ENCODE assay signal across 1 cellular context in the genomic region with DNA sequence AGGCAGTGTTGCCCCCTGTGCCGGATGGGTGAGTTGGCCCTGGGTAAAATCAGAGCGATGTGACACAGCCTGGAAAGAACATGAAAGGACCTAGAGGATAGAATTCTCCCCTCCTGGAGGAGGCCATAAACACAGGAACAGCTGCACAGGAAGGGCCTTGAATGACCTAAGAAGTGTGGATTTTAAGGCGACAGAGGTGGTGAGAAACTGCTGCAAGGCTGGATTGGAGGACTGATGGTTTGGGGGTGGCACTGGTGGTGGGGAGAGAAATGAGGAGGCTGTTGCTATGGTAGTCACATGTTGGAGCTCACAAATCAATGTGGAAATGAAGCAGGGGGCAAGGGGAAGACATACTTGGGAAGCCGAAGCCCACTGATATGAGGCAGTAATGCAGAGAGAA.
TF ChIP-seq lines count a peak whose summit lies in the region.

No MANE protein-coding gene starts in this region.

TF ChIP-seq in endothelial cell of umbilical vein, 7 proteins besides CTCF, POLR2A, EP300 and RAD21:
- TF ChIP-seq JUN (IDR thresholded peaks at IDR 0.05; ENCODE audit: borderline replicate concordance, insufficient read depth, insufficient read length, low read depth) (peak; percentile 36), MYC (IDR thresholded peaks at IDR 0.05; ENCODE audit: low read depth, low read length) (no peak), FOS (IDR thresholded peaks at IDR 0.05; ENCODE audit: borderline replicate concordance, insufficient read depth, low read length) (no peak), POLR2AphosphoS5 (IDR thresholded peaks at IDR 0.05; ENCODE audit: insufficient read depth, low read depth, low read length) (peak; percentile 8), GATA2 (IDR thresholded peaks at IDR 0.05; ENCODE audit: insufficient read depth, insufficient read length, low read depth, low read length) (no peak), EZH2 (IDR thresholded peaks at IDR 0.05; ENCODE audit: borderline replicate concordance, low read depth, low read length, severe bottlenecking) (no peak)
- TF ChIP-seq, protein P1, sequence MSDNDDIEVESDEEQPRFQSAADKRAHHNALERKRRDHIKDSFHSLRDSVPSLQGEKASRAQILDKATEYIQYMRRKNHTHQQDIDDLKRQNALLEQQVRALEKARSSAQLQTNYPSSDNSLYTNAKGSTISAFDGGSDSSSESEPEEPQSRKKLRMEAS (IDR thresholded peaks at IDR 0.05; ENCODE audit: insufficient read depth, insufficient read length), result peak; percentile 38
TF ChIP-seq in endothelial cell of umbilical vein: peak in this region for 3.
